Comparison of ENCODE assay signal across 22 cellular contexts in the genomic region with DNA sequence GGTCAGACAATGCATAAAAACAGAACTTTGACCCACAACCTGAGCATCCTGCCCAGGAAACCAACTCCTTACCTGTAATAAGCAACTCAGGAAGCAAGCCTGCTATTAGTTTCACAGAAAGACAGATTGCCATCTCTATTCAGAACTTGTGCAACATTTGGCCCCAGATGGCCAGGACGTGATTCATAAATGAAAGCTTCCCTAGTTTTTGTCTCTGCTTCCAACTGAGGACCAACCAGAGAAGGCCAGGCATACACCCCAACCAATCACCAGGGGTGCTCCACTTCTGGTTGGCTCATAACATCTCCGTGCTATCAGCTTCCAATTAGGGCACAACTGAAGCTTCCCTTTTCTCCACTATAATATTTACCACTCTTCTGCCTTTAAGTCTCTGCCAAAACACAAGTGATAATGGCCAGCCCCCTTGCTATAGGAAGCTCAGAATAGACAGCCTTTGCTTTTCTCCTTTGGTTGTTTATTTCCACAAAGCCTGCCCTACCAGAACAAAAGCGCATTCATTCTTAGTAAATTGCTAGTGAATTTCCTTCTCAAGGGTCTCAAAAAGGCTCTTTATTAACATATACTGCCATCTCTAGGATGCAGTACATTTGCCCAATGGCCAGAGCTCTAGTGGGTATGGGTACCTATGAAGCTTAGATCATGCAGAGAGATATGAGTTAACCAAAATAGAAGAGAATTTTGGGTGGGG.
DNase-seq lines count a peak whose midpoint lies in the region; ATAC-seq and TF ChIP-seq lines count a peak whose summit lies in the region.
"Had no signal": no experiment of that assay in that cellular context is flagged by ENCODE, and none has a peak within 500 bp of the region (broad histone marks: within the 10 kb centered on the region; RNA-seq: fewer than 3 reads in every experiment).

No MANE protein-coding gene starts in this region.

- H2AFZ ChIP-seq in mesenchymal stem cell (ENCODE audit: low read depth, low read length): no peak overlapping the region
- H2AFZ ChIP-seq in neural progenitor cell (replicated peaks): no peak overlapping the region

- no peaks in the 10 kb centered on the region for H3K27me3 Mint-ChIP-seq in activated T-cell treated with anti-CD3 and anti-CD28 coated beads, Interleukin-2, amount 50 U/mL, for 72 hours (ENCODE audit: low read depth)
- no peaks in the 10 kb centered on the region for H3K27me3 Mint-ChIP-seq in neural progenitor cell (ENCODE audit: insufficient read depth, low read depth)
- H3K27me3 Mint-ChIP-seq: progenitor cell of endocrine pancreas had no signal

- H3K79me1 ChIP-seq in mesenchymal stem cell (replicated peaks; ENCODE audit: low read length, poor library complexity, severe bottlenecking): no peaks in the 10 kb centered on the region

- 71% methylated on average over 3 of the region's 3 CpGs for WGBS in mesenchymal stem cell

- no peak overlapping the region for H3K27ac Mint-ChIP-seq in activated T-cell treated with anti-CD3 and anti-CD28 coated beads, Interleukin-2, amount 50 U/mL, for 72 hours
- no peak overlapping the region for H3K27ac Mint-ChIP-seq in neural progenitor cell
- H3K27ac Mint-ChIP-seq: B cell, immature natural killer cell, natural killer cell, progenitor cell of endocrine pancreas had no signal

- no peak overlapping the region for H3K4me3 Mint-ChIP-seq in activated T-cell treated with anti-CD3 and anti-CD28 coated beads, Interleukin-2, amount 50 U/mL, for 72 hours
- no peak overlapping the region for H3K4me3 Mint-ChIP-seq in neural progenitor cell
- H3K4me3 Mint-ChIP-seq: B cell, immature natural killer cell, natural killer cell had no signal

- H3K4me3 ChIP-seq in mesenchymal stem cell (ENCODE audit: insufficient read depth in 1 of 2, low read depth in 1 of 2, low read length in 2 of 2) (no peak overlapping the region), neural progenitor cell (no peak overlapping the region)
- H3K4me3 ChIP-seq: ascending aorta, coronary artery, lung, tibial artery had no signal

- no peak overlapping the region for H3K14ac ChIP-seq in mesenchymal stem cell (ENCODE audit: low read length in 2 of 2)

- no peak overlapping the region for H3K4ac ChIP-seq in mesenchymal stem cell (ENCODE audit: low read depth in 1 of 2, low read length in 2 of 2)

- H3K9ac ChIP-seq in mesenchymal stem cell (ENCODE audit: low read length): no peak overlapping the region
- H3K9ac ChIP-seq in neural progenitor cell: no peak overlapping the region

- no peak overlapping the region for H2BK5ac ChIP-seq in mesenchymal stem cell (ENCODE audit: low read depth, low read length, poor library complexity, severe bottlenecking)

- no peaks in the 10 kb centered on the region for H4K20me1 ChIP-seq in neural progenitor cell (ENCODE audit: low read depth)

- H3K27ac ChIP-seq in caudate nucleus (ENCODE audit: low read depth, low read length) (peak overlapping the region; percentile 76), mesenchymal stem cell (ENCODE audit: low read length, poor library complexity, severe bottlenecking) (no peak overlapping the region), neural progenitor cell (no peak overlapping the region)
- H3K27ac ChIP-seq: ascending aorta, coronary artery, epithelial cell of prostate, tibial artery had no signal

- H3K4me1 Mint-ChIP-seq in activated T-cell treated with anti-CD3 and anti-CD28 coated beads, Interleukin-2, amount 50 U/mL, for 72 hours (ENCODE audit: low read depth): no peaks in the 10 kb centered on the region
- H3K4me1 Mint-ChIP-seq in neural progenitor cell: peaks cover 15% of the 10 kb centered on the region
- H3K4me1 Mint-ChIP-seq: B cell, immature natural killer cell, natural killer cell had no signal

- H3K9me3 Mint-ChIP-seq in activated T-cell treated with anti-CD3 and anti-CD28 coated beads, Interleukin-2, amount 50 U/mL, for 72 hours: no peaks in the 10 kb centered on the region
- no peaks in the 10 kb centered on the region for H3K9me3 Mint-ChIP-seq in neural progenitor cell
- H3K9me3 Mint-ChIP-seq: immature natural killer cell, natural killer cell had no signal

- no peak overlapping the region for H2BK12ac ChIP-seq in mesenchymal stem cell (ENCODE audit: low read length in 2 of 2)

- no peak overlapping the region for H2AK5ac ChIP-seq in mesenchymal stem cell (ENCODE audit: low read length, severe bottlenecking)

- no peak overlapping the region for H2BK15ac ChIP-seq in mesenchymal stem cell (ENCODE audit: low read depth, poor library complexity, severe bottlenecking)

- H3K36me3 ChIP-seq in mesenchymal stem cell (ENCODE audit: control insufficient read depth in 1 of 2, insufficient read depth in 2 of 2, low read depth in 1 of 2, low read length in 2 of 2) (no peaks in the 10 kb centered on the region), neural progenitor cell (no peaks in the 10 kb centered on the region)
- H3K36me3 ChIP-seq: ascending aorta, tibial artery had no signal

- no peak for TF ChIP-seq CTCF in neural progenitor cell (IDR thresholded peaks at IDR 0.05)

- no peak for ATAC-seq in activated T-cell treated with anti-CD3 and anti-CD28 coated beads, Interleukin-2, amount 50 U/mL, for 72 hours (replicated peaks in 1 of 2)
- ATAC-seq: natural killer cell had no signal

- no peaks in the 10 kb centered on the region for H3K4me1 ChIP-seq in mesenchymal stem cell (ENCODE audit: control insufficient read depth, insufficient read depth, low read depth, low read length)
- H3K4me1 ChIP-seq in neural progenitor cell: peaks cover 11% of the 10 kb centered on the region
- H3K4me1 ChIP-seq: ascending aorta, tibial artery had no signal

- peaks cover 3 to 15% of the 10 kb centered on the region in 2 experiments for H3K27me3 ChIP-seq in mesenchymal stem cell (ENCODE audit: control insufficient read depth in 1 of 2, insufficient read depth in 1 of 2, low read length in 2 of 2)
- H3K27me3 ChIP-seq in neural progenitor cell: no peaks in the 10 kb centered on the region
- H3K27me3 ChIP-seq: ascending aorta had no signal

- H2BK120ac ChIP-seq in mesenchymal stem cell (ENCODE audit: low read depth, low read length): no peak overlapping the region

- H4K91ac ChIP-seq in mesenchymal stem cell (ENCODE audit: low read length): no peak overlapping the region

- peak; percentile 31 for DNase-seq in EL
- DNase-seq in M059J (ENCODE audit: low read depth): peak; percentile 11
- DNase-seq in caudate nucleus (lab: John Stamatoyannopoulos, UW): peak in 2 of 61 donors; percentile 22 to 33
- peak; percentile 53 for DNase-seq in medulla oblongata (ENCODE audit: extremely low spot score)
- DNase-seq in SK-N-DZ (ENCODE audit: low spot score): no peak
- no peak for DNase-seq in activated T-cell treated with anti-CD3 and anti-CD28 coated beads, Interleukin-2, amount 50 U/mL, for 72 hours
- DNase-seq in mesenchymal stem cell: no peak
- DNase-seq in neural progenitor cell (ENCODE audit: low spot score): no peak
- DNase-seq: activated CD4-positive, alpha-beta T cell treated with anti-CD3 and anti-CD28 coated beads for 48 hours; activated CD8-positive, alpha-beta memory T cell treated with anti-CD3 and anti-CD28 coated beads, Interleukin-2, amount 50 U/mL, for 48 hours; activated naive CD4-positive, alpha-beta T cell treated with Interleukin-2 at 50 U/mL for 16 hours; immature natural killer cell; natural killer cell; NCI-H2029; NCI-H748 treated with DMSO at 0.1 percent for 48 hours; tibial artery had no signal

- H4K8ac ChIP-seq in mesenchymal stem cell (ENCODE audit: low read length): no peak overlapping the region

- H3K79me2 ChIP-seq in neural progenitor cell (ENCODE audit: low read depth): no peaks in the 10 kb centered on the region

- H3K4me2 ChIP-seq in mesenchymal stem cell (ENCODE audit: low read length, poor library complexity, severe bottlenecking) (no peak overlapping the region), neural progenitor cell (no peak overlapping the region)

- no peaks in the 10 kb centered on the region for H3F3A ChIP-seq in neural progenitor cell (ENCODE audit: low read depth)

- no peaks in the 10 kb centered on the region for H3K36me3 Mint-ChIP-seq in activated T-cell treated with anti-CD3 and anti-CD28 coated beads, Interleukin-2, amount 50 U/mL, for 72 hours (ENCODE audit: insufficient read depth in 2 of 2)
- H3K36me3 Mint-ChIP-seq in neural progenitor cell: peaks cover 11% of the 10 kb centered on the region
- H3K36me3 Mint-ChIP-seq: immature natural killer cell, natural killer cell had no signal

- no peak overlapping the region for H3K23ac ChIP-seq in mesenchymal stem cell (ENCODE audit: low read length in 2 of 2)

- H3K9me3 ChIP-seq in mesenchymal stem cell (ENCODE audit: control insufficient read depth, low read length) (no peaks in the 10 kb centered on the region), neural progenitor cell (ENCODE audit: low read depth) (no peaks in the 10 kb centered on the region)
- H3K9me3 ChIP-seq: ascending aorta, tibial artery had no signal

- no peak overlapping the region for H3K18ac ChIP-seq in mesenchymal stem cell (ENCODE audit: low read depth in 1 of 2, low read length in 2 of 2)

Comparison
In these comparisons a context has a peak if more than half of its experiments do, and no peak if none do; other contexts are left out.
1. DNase-seq: peak in EL (single experiment), M059J (single experiment) and medulla oblongata (single experiment); none in SK-N-DZ (single experiment), activated T-cell treated with anti-CD3 and anti-CD28 coated beads, Interleukin-2, amount 50 U/mL, for 72 hours (0 of 2), mesenchymal stem cell (single experiment) and neural progenitor cell (single experiment).